In the genomic region with DNA sequence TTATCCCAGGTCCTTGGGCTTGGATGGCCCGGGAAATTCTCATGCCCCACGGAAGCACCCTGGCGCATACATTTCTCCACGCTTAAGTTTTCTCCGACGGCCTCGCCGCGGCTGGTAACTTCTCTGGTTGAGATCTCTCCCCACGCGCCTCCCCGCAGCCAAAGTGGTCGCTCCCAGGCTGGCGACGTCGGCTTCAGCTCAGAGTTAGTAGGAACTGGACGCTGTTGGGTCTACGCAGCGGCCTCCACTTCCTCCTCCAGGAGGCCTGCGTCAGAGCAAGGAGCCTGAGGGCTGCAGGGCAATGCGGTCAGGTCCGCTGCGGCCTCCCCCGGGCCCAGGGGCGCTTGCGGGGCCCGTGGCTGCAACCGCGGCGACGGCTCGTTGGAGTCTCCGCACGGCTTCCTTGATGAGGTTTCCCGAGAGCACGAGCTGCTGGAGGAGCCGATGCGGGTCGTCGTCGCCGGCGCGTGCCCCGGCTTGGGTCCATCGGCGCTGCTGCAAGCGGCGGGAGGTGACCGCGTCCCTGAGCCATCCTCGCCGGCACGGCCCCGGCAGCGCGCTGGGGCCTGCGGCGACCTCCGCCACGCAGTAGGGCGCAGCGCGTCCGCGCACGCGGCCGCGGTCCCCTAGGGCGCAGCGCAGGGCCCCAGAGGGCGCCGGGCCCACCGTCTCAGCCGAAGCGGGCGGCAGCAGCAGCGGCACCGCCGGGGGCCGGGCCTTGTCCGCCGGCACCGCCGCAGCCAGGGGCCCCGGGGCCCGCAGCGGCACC, we compare ENCODE assay signal across 1 cellular context.
TF ChIP-seq lines count a peak whose summit lies in the region.

No MANE protein-coding gene starts in this region.

TF ChIP-seq in HepG2, 621 proteins besides CTCF, POLR2A, EP300 and RAD21 (continued from another document and continues in another):
- TF ChIP-seq, protein P1, sequence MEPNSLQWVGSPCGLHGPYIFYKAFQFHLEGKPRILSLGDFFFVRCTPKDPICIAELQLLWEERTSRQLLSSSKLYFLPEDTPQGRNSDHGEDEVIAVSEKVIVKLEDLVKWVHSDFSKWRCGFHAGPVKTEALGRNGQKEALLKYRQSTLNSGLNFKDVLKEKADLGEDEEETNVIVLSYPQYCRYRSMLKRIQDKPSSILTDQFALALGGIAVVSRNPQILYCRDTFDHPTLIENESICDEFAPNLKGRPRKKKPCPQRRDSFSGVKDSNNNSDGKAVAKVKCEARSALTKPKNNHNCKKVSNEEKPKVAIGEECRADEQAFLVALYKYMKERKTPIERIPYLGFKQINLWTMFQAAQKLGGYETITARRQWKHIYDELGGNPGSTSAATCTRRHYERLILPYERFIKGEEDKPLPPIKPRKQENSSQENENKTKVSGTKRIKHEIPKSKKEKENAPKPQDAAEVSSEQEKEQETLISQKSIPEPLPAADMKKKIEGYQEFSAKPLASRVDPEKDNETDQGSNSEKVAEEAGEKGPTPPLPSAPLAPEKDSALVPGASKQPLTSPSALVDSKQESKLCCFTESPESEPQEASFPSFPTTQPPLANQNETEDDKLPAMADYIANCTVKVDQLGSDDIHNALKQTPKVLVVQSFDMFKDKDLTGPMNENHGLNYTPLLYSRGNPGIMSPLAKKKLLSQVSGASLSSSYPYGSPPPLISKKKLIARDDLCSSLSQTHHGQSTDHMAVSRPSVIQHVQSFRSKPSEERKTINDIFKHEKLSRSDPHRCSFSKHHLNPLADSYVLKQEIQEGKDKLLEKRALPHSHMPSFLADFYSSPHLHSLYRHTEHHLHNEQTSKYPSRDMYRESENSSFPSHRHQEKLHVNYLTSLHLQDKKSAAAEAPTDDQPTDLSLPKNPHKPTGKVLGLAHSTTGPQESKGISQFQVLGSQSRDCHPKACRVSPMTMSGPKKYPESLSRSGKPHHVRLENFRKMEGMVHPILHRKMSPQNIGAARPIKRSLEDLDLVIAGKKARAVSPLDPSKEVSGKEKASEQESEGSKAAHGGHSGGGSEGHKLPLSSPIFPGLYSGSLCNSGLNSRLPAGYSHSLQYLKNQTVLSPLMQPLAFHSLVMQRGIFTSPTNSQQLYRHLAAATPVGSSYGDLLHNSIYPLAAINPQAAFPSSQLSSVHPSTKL (CRISPR knock-in tag; IDR thresholded peaks at IDR 0.05) = 0 out of 2 replicates have a peak, but pooled peaks have one; percentile 10
- TF ChIP-seq ZNF589 (CRISPR knock-in tag; conservative IDR thresholded peaks at IDR 0.05) (no peak), ZNF446 (CRISPR knock-in tag; IDR thresholded peaks at IDR 0.05) (0 out of 2 replicates have a peak, but pooled peaks have one; percentile 57), ZNF780A (CRISPR knock-in tag; IDR thresholded peaks at IDR 0.05) (0 out of 2 replicates have a peak, but pooled peaks have one; percentile 16), ZNF317 (CRISPR knock-in tag; IDR thresholded peaks at IDR 0.05) (no peak), ZNF781 (CRISPR knock-in tag; IDR thresholded peaks at IDR 0.05; ENCODE audit: borderline replicate concordance, not compliant biosample characterization) (peak; percentile 49), ZKSCAN1 (IDR thresholded peaks at IDR 0.05; ENCODE audit: low read length) (no peak), RAD51 (IDR thresholded peaks at IDR 0.05; ENCODE audit: borderline replicate concordance) (no peak), ELF3 (CRISPR knock-in tag; IDR thresholded peaks at IDR 0.05) (peak; percentile 39; the same call in 1 of the 2 replicates), ZNF260 (CRISPR knock-in tag; IDR thresholded peaks at IDR 0.05; ENCODE audit: borderline replicate concordance, low read depth) (no peak), CREB1 (IDR thresholded peaks at IDR 0.05) (no peak), CREB1 (CRISPR knock-in tag; IDR thresholded peaks at IDR 0.05) (no peak), CENPT (CRISPR knock-in tag; IDR thresholded peaks at IDR 0.05; ENCODE audit: low read depth) (0 out of 2 replicates have a peak, but pooled peaks have one; percentile 18), ZNF274 (CRISPR knock-in tag; IDR thresholded peaks at IDR 0.05) (no peak), ZNF704 (CRISPR knock-in tag; IDR thresholded peaks at IDR 0.05; ENCODE audit: borderline replicate concordance) (no peak), BRD4 (CRISPR knock-in tag; IDR thresholded peaks at IDR 0.05) (no peak), ARNT (IDR thresholded peaks at IDR 0.05) (no peak), HMGA1 (CRISPR knock-in tag; conservative IDR thresholded peaks at IDR 0.05) (no peak), ATAD3A (CRISPR knock-in tag; IDR thresholded peaks at IDR 0.05) (no peak), MAF1 (CRISPR knock-in tag; IDR thresholded peaks at IDR 0.05; ENCODE audit: borderline replicate concordance) (no peak), ZNF746 (CRISPR knock-in tag; IDR thresholded peaks at IDR 0.05) (peak; percentile 36; the same call in 1 of the 2 replicates), KLF9 (CRISPR knock-in tag; IDR thresholded peaks at IDR 0.05; ENCODE audit: low read depth) (no peak), REPIN1 (CRISPR knock-in tag; IDR thresholded peaks at IDR 0.05; ENCODE audit: borderline replicate concordance, low read depth) (no peak), ZMAT3 (CRISPR knock-in tag; conservative IDR thresholded peaks at IDR 0.05) (0 out of 2 replicates have a peak, but pooled peaks have one; percentile 19), ZFP36L1 (CRISPR knock-in tag; IDR thresholded peaks at IDR 0.05) (0 out of 2 replicates have a peak, but pooled peaks have one; percentile 61), NR2F6 (IDR thresholded peaks at IDR 0.05) (no peak), NR2F6 (CRISPR knock-in tag; IDR thresholded peaks at IDR 0.05) (no peak), GZF1 (CRISPR knock-in tag; IDR thresholded peaks at IDR 0.05) (0 out of 2 replicates have a peak, but pooled peaks have one; percentile 8), GFI1 (CRISPR knock-in tag; IDR thresholded peaks at IDR 0.05; ENCODE audit: borderline replicate concordance) (no peak), ZFY (CRISPR knock-in tag; IDR thresholded peaks at IDR 0.05) (peak; percentile 68), ZSCAN9 (CRISPR knock-in tag; IDR thresholded peaks at IDR 0.05; ENCODE audit: borderline replicate concordance) (0 out of 2 replicates have a peak, but pooled peaks have one; percentile 10)
- TF ChIP-seq, protein P2, sequence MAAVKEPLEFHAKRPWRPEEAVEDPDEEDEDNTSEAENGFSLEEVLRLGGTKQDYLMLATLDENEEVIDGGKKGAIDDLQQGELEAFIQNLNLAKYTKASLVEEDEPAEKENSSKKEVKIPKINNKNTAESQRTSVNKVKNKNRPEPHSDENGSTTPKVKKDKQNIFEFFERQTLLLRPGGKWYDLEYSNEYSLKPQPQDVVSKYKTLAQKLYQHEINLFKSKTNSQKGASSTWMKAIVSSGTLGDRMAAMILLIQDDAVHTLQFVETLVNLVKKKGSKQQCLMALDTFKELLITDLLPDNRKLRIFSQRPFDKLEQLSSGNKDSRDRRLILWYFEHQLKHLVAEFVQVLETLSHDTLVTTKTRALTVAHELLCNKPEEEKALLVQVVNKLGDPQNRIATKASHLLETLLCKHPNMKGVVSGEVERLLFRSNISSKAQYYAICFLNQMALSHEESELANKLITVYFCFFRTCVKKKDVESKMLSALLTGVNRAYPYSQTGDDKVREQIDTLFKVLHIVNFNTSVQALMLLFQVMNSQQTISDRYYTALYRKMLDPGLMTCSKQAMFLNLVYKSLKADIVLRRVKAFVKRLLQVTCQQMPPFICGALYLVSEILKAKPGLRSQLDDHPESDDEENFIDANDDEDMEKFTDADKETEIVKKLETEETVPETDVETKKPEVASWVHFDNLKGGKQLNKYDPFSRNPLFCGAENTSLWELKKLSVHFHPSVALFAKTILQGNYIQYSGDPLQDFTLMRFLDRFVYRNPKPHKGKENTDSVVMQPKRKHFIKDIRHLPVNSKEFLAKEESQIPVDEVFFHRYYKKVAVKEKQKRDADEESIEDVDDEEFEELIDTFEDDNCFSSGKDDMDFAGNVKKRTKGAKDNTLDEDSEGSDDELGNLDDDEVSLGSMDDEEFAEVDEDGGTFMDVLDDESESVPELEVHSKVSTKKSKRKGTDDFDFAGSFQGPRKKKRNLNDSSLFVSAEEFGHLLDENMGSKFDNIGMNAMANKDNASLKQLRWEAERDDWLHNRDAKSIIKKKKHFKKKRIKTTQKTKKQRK (IDR thresholded peaks at IDR 0.05; ENCODE audit: low read length) = no peak
- TF ChIP-seq, protein P3, sequence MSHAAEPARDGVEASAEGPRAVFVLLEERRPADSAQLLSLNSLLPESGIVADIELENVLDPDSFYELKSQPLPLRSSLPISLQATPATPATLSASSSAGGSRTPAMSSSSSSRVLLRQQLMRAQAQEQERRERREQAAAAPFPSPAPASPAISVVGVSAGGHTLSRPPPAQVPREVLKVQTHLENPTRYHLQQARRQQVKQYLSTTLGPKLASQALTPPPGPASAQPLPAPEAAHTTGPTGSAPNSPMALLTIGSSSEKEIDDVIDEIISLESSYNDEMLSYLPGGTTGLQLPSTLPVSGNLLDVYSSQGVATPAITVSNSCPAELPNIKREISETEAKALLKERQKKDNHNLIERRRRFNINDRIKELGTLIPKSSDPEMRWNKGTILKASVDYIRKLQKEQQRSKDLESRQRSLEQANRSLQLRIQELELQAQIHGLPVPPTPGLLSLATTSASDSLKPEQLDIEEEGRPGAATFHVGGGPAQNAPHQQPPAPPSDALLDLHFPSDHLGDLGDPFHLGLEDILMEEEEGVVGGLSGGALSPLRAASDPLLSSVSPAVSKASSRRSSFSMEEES (CRISPR knock-in tag; IDR thresholded peaks at IDR 0.05) = no peak
- TF ChIP-seq, protein P4, sequence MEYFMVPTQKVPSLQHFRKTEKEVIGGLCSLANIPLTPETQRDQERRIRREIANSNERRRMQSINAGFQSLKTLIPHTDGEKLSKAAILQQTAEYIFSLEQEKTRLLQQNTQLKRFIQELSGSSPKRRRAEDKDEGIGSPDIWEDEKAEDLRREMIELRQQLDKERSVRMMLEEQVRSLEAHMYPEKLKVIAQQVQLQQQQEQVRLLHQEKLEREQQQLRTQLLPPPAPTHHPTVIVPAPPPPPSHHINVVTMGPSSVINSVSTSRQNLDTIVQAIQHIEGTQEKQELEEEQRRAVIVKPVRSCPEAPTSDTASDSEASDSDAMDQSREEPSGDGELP (IDR thresholded peaks at IDR 0.05; ENCODE audit: borderline replicate concordance, low read depth) = no peak
- TF ChIP-seq, protein P5, sequence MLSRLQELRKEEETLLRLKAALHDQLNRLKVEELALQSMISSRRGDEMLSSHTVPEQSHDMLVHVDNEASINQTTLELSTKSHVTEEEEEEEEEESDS (CRISPR knock-in tag; IDR thresholded peaks at IDR 0.05; ENCODE audit: borderline replicate concordance) = no peak
- TF ChIP-seq, protein P6, sequence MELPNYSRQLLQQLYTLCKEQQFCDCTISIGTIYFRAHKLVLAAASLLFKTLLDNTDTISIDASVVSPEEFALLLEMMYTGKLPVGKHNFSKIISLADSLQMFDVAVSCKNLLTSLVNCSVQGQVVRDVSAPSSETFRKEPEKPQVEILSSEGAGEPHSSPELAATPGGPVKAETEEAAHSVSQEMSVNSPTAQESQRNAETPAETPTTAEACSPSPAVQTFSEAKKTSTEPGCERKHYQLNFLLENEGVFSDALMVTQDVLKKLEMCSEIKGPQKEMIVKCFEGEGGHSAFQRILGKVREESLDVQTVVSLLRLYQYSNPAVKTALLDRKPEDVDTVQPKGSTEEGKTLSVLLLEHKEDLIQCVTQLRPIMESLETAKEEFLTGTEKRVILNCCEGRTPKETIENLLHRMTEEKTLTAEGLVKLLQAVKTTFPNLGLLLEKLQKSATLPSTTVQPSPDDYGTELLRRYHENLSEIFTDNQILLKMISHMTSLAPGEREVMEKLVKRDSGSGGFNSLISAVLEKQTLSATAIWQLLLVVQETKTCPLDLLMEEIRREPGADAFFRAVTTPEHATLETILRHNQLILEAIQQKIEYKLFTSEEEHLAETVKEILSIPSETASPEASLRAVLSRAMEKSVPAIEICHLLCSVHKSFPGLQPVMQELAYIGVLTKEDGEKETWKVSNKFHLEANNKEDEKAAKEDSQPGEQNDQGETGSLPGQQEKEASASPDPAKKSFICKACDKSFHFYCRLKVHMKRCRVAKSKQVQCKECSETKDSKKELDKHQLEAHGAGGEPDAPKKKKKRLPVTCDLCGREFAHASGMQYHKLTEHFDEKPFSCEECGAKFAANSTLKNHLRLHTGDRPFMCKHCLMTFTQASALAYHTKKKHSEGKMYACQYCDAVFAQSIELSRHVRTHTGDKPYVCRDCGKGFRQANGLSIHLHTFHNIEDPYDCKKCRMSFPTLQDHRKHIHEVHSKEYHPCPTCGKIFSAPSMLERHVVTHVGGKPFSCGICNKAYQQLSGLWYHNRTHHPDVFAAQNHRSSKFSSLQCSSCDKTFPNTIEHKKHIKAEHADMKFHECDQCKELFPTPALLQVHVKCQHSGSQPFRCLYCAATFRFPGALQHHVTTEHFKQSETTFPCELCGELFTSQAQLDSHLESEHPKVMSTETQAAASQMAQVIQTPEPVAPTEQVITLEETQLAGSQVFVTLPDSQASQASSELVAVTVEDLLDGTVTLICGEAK (IDR thresholded peaks at IDR 0.05) = no peak
- TF ChIP-seq, protein P6 (CRISPR knock-in tag; IDR thresholded peaks at IDR 0.05) = peak; percentile 61; the same call in 1 of the 2 replicates
